ENCODE assay signal across 36 cellular contexts in the genomic region with DNA sequence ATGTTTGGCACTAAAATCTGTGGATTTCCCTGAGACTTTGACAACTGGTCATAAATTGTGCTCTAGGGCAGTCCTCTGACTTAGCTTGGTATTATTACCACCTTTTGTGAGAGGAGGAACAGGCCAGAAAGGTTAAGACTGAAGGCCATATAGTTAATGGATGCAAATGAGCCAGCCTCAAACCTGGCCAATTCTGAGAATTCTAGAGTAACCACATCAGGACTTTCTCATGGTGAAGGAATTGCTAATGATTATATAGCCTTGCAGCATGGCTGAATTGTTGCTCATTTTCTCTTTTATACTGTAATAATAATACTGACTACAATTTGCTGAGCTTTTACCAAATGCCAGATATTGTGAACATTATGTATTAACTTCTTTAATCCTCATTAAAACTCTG.
"Had no signal": no experiment of that assay in that cellular context is flagged by ENCODE, and none has a peak within 500 bp of the region (broad histone marks: within the 10 kb centered on the region; RNA-seq: fewer than 3 reads in every experiment).

No MANE protein-coding gene starts in this region.

- H3K4me2 ChIP-seq: KMS-11 had no signal

- ATAC-seq: activated CD4-positive, alpha-beta T cell treated with anti-CD3 and anti-CD28 coated beads for 36 hours; activated CD4-positive, CD25-positive, alpha-beta regulatory T cell treated with anti-CD3 and anti-CD28 coated beads, Interleukin-2, amount 50 U/mL, for 24 hours; activated CD8-positive, alpha-beta T cell treated with anti-CD3 and anti-CD28 coated beads, Interleukin-2, amount 10 ng/mL, durations not matched to agents 7 days and 5 days; activated naive CD4-positive, alpha-beta T cell treated with anti-CD3 and anti-CD28 coated beads, Interleukin-2, amount 50 U/mL, for 72 hours; activated T-cell treated with anti-CD3 and anti-CD28 coated beads, Interleukin-2, amount 50 U/mL, for 4 hours; Panc1 had no signal

- H3K9ac ChIP-seq: KMS-11 had no signal

- H3K9me3 ChIP-seq: adrenal gland, SJCRH30 had no signal

- H3K4me3 ChIP-seq: adrenal gland, cardiac muscle cell, SJCRH30, SK-N-MC had no signal

- H3K27ac ChIP-seq: adrenal gland, brain microvascular endothelial cell, cardiac muscle cell, KMS-11, SJCRH30, SK-N-MC had no signal

- H3K27me3 ChIP-seq: adrenal gland, brain microvascular endothelial cell, cardiac muscle cell, SJCRH30 had no signal

- H3K27ac Mint-ChIP-seq: activated CD4-positive, alpha-beta T cell treated with anti-CD3 and anti-CD28 coated beads for 36 hours; activated CD4-positive, alpha-beta T cell treated with anti-CD3 and anti-CD28 coated beads, Interleukin-2, amount 10 ng/mL, durations not matched to agents 7 days and 5 days; activated CD8-positive, alpha-beta T cell treated with anti-CD3 and anti-CD28 coated beads, Interleukin-2, amount 10 ng/mL, durations not matched to agents 7 days and 5 days; activated naive CD4-positive, alpha-beta T cell treated with anti-CD3 and anti-CD28 coated beads for 36 hours; activated naive CD4-positive, alpha-beta T cell treated with anti-CD3 and anti-CD28 coated beads, Interleukin-2, amount 50 U/mL, for 72 hours; activated T-helper 1 cell treated with anti-CD3 and anti-CD28 coated beads, Interleukin-12 subunit alpha, Interleukin-12 subunit beta, Interleukin-2, Interleukin-4 antibody, amounts not matched to agents 30 ng/mL and 10 ng/mL and 1 ng/mL, durations not matched to agents 14 hours and 24 hours and 36 hours had no signal

- DNase-seq: activated CD4-positive, alpha-beta T cell treated with anti-CD3 and anti-CD28 coated beads for 36 hours; activated CD4-positive, alpha-beta T cell treated with anti-CD3 and anti-CD28 coated beads, Interleukin-2, amount 10 ng/mL, durations not matched to agents 7 days and 5 days; activated CD4-positive, alpha-beta T cell treated with anti-CD3 and anti-CD28 coated beads, Interleukin-2, amount 50 U/mL, for 48 hours; activated CD8-positive, alpha-beta memory T cell treated with anti-CD3 and anti-CD28 coated beads, Interleukin-2, amount 50 U/mL, for 4 hours; activated CD8-positive, alpha-beta T cell treated with anti-CD3 and anti-CD28 coated beads, Interleukin-2, amount 10 ng/mL, durations not matched to agents 7 days and 5 days; activated gamma-delta T cell treated with Interleukin-2 at 50 U/mL for 16 hours; activated naive CD4-positive, alpha-beta T cell treated with anti-CD3 and anti-CD28 coated beads for 36 hours; activated T-cell treated with anti-CD3 and anti-CD28 coated beads for 4 hours; activated T-cell treated with anti-CD3 and anti-CD28 coated beads, Interleukin-2, amount 50 U/mL, for 4 hours; adrenal gland; brain microvascular endothelial cell; MM.1S; MV-4-11; NCI-H1092; NCI-H1417; NCI-H146; NCI-H187; NCI-H2029 treated with DMSO at 0.1 percent for 48 hours; NCI-H2107; NCI-H2171; NCI-H510A; NCI-H526; NCI-H774; SHP77; SJCRH30; T-helper 1 cell; T-helper 2 cell; T-helper 9 cell had no signal

- H3K9me3 Mint-ChIP-seq: activated CD4-positive, alpha-beta T cell treated with anti-CD3 and anti-CD28 coated beads, Interleukin-2, amount 10 ng/mL, durations not matched to agents 7 days and 5 days; activated naive CD4-positive, alpha-beta T cell treated with anti-CD3 and anti-CD28 coated beads for 36 hours; activated T-helper 1 cell treated with anti-CD3 and anti-CD28 coated beads, Interleukin-12 subunit alpha, Interleukin-12 subunit beta, Interleukin-2, Interleukin-4 antibody, amounts not matched to agents 30 ng/mL and 10 ng/mL and 1 ng/mL, durations not matched to agents 14 hours and 24 hours and 36 hours had no signal

- H3K36me3 ChIP-seq: adrenal gland, brain microvascular endothelial cell, cardiac muscle cell, SJCRH30 had no signal

- H3K4me1 Mint-ChIP-seq: activated CD4-positive, alpha-beta T cell treated with anti-CD3 and anti-CD28 coated beads for 36 hours; activated CD4-positive, alpha-beta T cell treated with anti-CD3 and anti-CD28 coated beads, Interleukin-2, amount 10 ng/mL, durations not matched to agents 7 days and 5 days; central memory CD8-positive, alpha-beta T cell had no signal

- H3K27me3 Mint-ChIP-seq: activated CD4-positive, alpha-beta T cell treated with anti-CD3 and anti-CD28 coated beads, Interleukin-2, amount 10 ng/mL, durations not matched to agents 7 days and 5 days; central memory CD8-positive, alpha-beta T cell had no signal

- H3K4me1 ChIP-seq: adrenal gland had no signal

- H3K4me3 Mint-ChIP-seq: activated CD4-positive, alpha-beta T cell treated with anti-CD3 and anti-CD28 coated beads for 36 hours; activated CD4-positive, alpha-beta T cell treated with anti-CD3 and anti-CD28 coated beads, Interleukin-2, amount 10 ng/mL, durations not matched to agents 7 days and 5 days; activated CD8-positive, alpha-beta T cell treated with anti-CD3 and anti-CD28 coated beads, Interleukin-2, amount 10 ng/mL, durations not matched to agents 7 days and 5 days; activated naive CD4-positive, alpha-beta T cell treated with anti-CD3 and anti-CD28 coated beads for 36 hours; activated T-cell treated with anti-CD3 and anti-CD28 coated beads, Interleukin-2, amount 50 U/mL, for 4 hours; activated T-helper 1 cell treated with anti-CD3 and anti-CD28 coated beads, Interleukin-12 subunit alpha, Interleukin-12 subunit beta, Interleukin-2, Interleukin-4 antibody, amounts not matched to agents 30 ng/mL and 10 ng/mL and 1 ng/mL, durations not matched to agents 14 hours and 24 hours and 36 hours; central memory CD8-positive, alpha-beta T cell had no signal
